In genomic region chr3:39171860-39172259, GRCh38 we compare ENCODE assay signal across 28 cellular contexts. TPM values are rescaled to one million over a fixed set of nuclear protein-coding genes. Genes with fewer than 3 reads are reported as not detected.
"Had no signal": no experiment of that assay in that cellular context is flagged by ENCODE, and none has a peak within 500 bp of the region (broad histone marks: within the 10 kb centered on the region; RNA-seq: fewer than 3 reads in every experiment).

No MANE protein-coding gene starts in this region.

- DNase-seq: activated CD4-positive, alpha-beta T cell treated with anti-CD3 and anti-CD28 coated beads, Interleukin-2, amount 10 ng/mL, durations not matched to agents 24 days and 14 days; activated CD4-positive, alpha-beta T cell treated with anti-CD3 and anti-CD28 coated beads, Interleukin-2, amount 50 U/mL, for 4 hours; activated CD8-positive, alpha-beta T cell treated with anti-CD3 and anti-CD28 coated beads for 36 hours; activated effector memory CD4-positive, alpha-beta T cell treated with anti-CD3 and anti-CD28 coated beads, Interleukin-2, amount 50 U/mL, for 16 hours; activated naive CD4-positive, alpha-beta T cell; activated naive CD8-positive, alpha-beta T cell treated with anti-CD3 and anti-CD28 coated beads, Interleukin-2, amount 10 ng/mL, durations not matched to agents 7 days and 5 days; activated T-cell treated with anti-CD3 and anti-CD28 coated beads, Interleukin-2, amount 50 U/mL, for 1 hour; activated T-cell treated with anti-CD3 and anti-CD28 coated beads, Interleukin-2, amount 50 U/mL, for 72 hours; amygdala; Kasumi-1; KG1; MM.1S; MV-4-11; NCI-H1092; NCI-H1436 treated with DMSO at 0.1 percent for 48 hours; NCI-H1694 treated with DMSO at 0.1 percent for 48 hours; NCI-H2029; NCI-H345; NCI-H526; NCI-H748 treated with DMSO at 0.1 percent for 48 hours; SHP77 treated with DMSO at 0.1 percent for 48 hours; SK-N-SH had no signal

- H3K4me3 ChIP-seq: ascending aorta, cardiac muscle cell, SJSA1 had no signal

- ATAC-seq: activated CD8-positive, alpha-beta T cell treated with anti-CD3 and anti-CD28 coated beads for 36 hours; activated T-cell treated with anti-CD3 and anti-CD28 coated beads, Interleukin-2, amount 50 U/mL, for 72 hours; activated T-helper 17 cell treated with anti-CD3 and anti-CD28 coated beads, Interleukin-2, amount 50 U/mL, for 72 hours; Panc1 had no signal

- H3K36me3 ChIP-seq: ascending aorta, cardiac muscle cell, SJSA1 had no signal

- H3K9me3 ChIP-seq: ascending aorta, SJSA1, SK-N-SH had no signal

RNA-seq across cellular contexts. Expression of gene XIRP1, which starts 20.5 kb away (rescaled TPM):
- total RNA-seq: activated naive CD8-positive, alpha-beta T cell treated with anti-CD3 and anti-CD28 coated beads, Interleukin-2, amount 10 ng/mL, durations not matched to agents 7 days and 5 days; ascending aorta; NCI-H460 had no signal
